8 cellular contexts compared by ENCODE assay signal in the genomic region with DNA sequence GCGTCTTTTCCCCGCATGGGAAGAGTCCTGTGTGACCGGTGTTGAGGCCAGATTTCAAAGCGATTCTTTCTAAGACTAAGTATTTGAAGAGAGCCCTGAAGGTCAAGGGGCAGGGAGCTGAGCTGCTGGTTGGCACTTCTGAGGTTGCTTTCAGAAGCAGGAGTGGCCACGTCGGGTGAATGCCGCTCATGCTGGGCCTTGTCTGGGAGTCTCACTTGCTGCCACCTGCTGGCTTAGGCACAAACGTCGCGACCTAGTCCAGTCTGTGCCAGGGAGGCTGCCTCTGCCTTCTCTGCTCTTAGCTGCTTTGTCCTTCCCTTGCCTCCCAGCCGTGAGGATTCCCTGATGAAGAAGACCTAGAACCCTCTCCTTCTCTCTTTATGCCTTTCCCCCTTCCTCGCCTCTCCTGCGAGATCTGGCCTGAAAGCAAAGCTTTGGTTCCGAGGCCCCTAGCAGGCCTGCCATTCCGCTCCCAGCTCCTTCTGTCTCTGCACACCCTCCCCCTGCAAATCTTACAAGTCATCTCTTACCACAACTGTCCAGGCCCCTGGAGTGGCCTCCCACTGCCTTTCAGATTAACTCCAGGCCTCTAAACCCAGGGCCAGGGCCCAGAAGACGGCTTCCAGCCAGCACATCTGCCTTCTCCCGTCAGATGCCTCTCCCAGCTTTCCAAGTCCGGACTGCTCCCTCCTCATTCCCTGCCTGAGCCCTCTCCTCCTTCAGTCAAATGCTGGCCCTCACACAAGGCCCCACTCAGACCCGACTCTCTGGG. TPM values are rescaled to one million over a fixed set of nuclear protein-coding genes. Genes with fewer than 3 reads are reported as not detected.
A peak's percentile ranks its signal among the peaks of the same experiment; 100 is the strongest.
DNase-seq lines count a peak whose midpoint lies in the region; ATAC-seq and TF ChIP-seq lines count a peak whose summit lies in the region.

No MANE protein-coding gene starts in this region.

- CTCF ChIA-PET in activated naive CD4-positive, alpha-beta T cell treated with anti-CD3 and anti-CD28 coated beads, Interleukin-2, amount 10 ng/mL, durations not matched to agents 7 days and 5 days (lab: Charles Lee), result interaction anchor here (0.8 to 4.7 kb wide), 10 partner anchors 9 to 599 kb away, joined by 3 to 40 read pairs (median 6); a partner anchor contains a TSS

- ATAC-seq in gastrocnemius medialis (peak; percentile 61 to 72), HG03045 (IDR thresholded peaks at IDR 0.05; ENCODE audit: unreplicated experiment) (no peak), HG03378 (IDR thresholded peaks at IDR 0.05; ENCODE audit: unreplicated experiment) (no peak)

- H3K36me3 Mint-ChIP-seq in activated naive CD4-positive, alpha-beta T cell treated with anti-CD3 and anti-CD28 coated beads, Interleukin-2, amount 10 ng/mL, durations not matched to agents 7 days and 5 days, result peaks cover 4% of the 10 kb centered on the region

- peak overlapping the region; percentile 52 for H3K27ac Mint-ChIP-seq in activated naive CD4-positive, alpha-beta T cell treated with anti-CD3 and anti-CD28 coated beads, Interleukin-2, amount 10 ng/mL, durations not matched to agents 7 days and 5 days

- DNase-seq in SHP77 (lab: John Stamatoyannopoulos, UW), result peak; percentile 60 to 71
- no peak for DNase-seq in SHP77 treated with DMSO at 0.1 percent for 48 hours (lab: John Stamatoyannopoulos, UW)
- peak; percentile 17 for DNase-seq in NCI-H526 treated with DMSO at 0.1 percent for 48 hours (lab: John Stamatoyannopoulos, UW)
- peak; percentile 73 for DNase-seq in activated naive CD4-positive, alpha-beta T cell treated with anti-CD3 and anti-CD28 coated beads, Interleukin-2, amount 10 ng/mL, durations not matched to agents 7 days and 5 days
- DNase-seq in right atrium auricular region (ENCODE audit: low spot score), result no peak
- DNase-seq in gastrocnemius medialis, result peak in 1 of 2 donors; percentile 50

- H3K9me3 Mint-ChIP-seq in activated naive CD4-positive, alpha-beta T cell treated with anti-CD3 and anti-CD28 coated beads, Interleukin-2, amount 10 ng/mL, durations not matched to agents 7 days and 5 days, result no peaks in the 10 kb centered on the region

- peaks cover 5% of the 10 kb centered on the region for H3K4me1 Mint-ChIP-seq in activated naive CD4-positive, alpha-beta T cell treated with anti-CD3 and anti-CD28 coated beads, Interleukin-2, amount 10 ng/mL, durations not matched to agents 7 days and 5 days

- H3K9me3 ChIP-seq in right atrium auricular region, result no peaks in the 10 kb centered on the region
- H3K9me3 ChIP-seq in gastrocnemius medialis, result no peaks in the 10 kb centered on the region

- no peak overlapping the region for H3K27ac ChIP-seq in right atrium auricular region
- H3K27ac ChIP-seq in gastrocnemius medialis, result no peak overlapping the region

- H3K4me3 ChIP-seq in right atrium auricular region, result no peak overlapping the region
- no peak overlapping the region for H3K4me3 ChIP-seq in gastrocnemius medialis

- in situ Hi-C loops in gastrocnemius medialis (cut with MboI; ENCODE audit: low sequenced_read_pairs in 4 of 4), result no loop called here

- peaks cover 28% of the 10 kb centered on the region for H3K36me3 ChIP-seq in right atrium auricular region
- peaks cover 0 to 51% of the 10 kb centered on the region in 2 donors for H3K36me3 ChIP-seq in gastrocnemius medialis

- no peaks in the 10 kb centered on the region for H3K27me3 Mint-ChIP-seq in activated naive CD4-positive, alpha-beta T cell treated with anti-CD3 and anti-CD28 coated beads, Interleukin-2, amount 10 ng/mL, durations not matched to agents 7 days and 5 days

- TF ChIP-seq CTCF in right atrium auricular region (IDR thresholded peaks at IDR 0.05), result peak; percentile 28 to 59
- peak in 3 of 5 experiments; percentile 18 to 47 (median 38) for TF ChIP-seq CTCF in gastrocnemius medialis (IDR thresholded peaks at IDR 0.05 in 4 of 5, conservative IDR thresholded peaks at IDR 0.05 in 1 of 5)

- H3K4me3 Mint-ChIP-seq in activated naive CD4-positive, alpha-beta T cell treated with anti-CD3 and anti-CD28 coated beads, Interleukin-2, amount 10 ng/mL, durations not matched to agents 7 days and 5 days, result no peak overlapping the region

- H3K4me1 ChIP-seq in right atrium auricular region, result no peaks in the 10 kb centered on the region
- H3K4me1 ChIP-seq in gastrocnemius medialis, result no peaks in the 10 kb centered on the region

- intact Hi-C loops in gastrocnemius medialis (cut with DNase I; ENCODE audit: low total_unique reads), result no loop called here

- H3K27me3 ChIP-seq in right atrium auricular region (no peaks in the 10 kb centered on the region), gastrocnemius medialis (no peaks in the 10 kb centered on the region)

- TF ChIP-seq POLR2A in gastrocnemius medialis (IDR thresholded peaks at IDR 0.05), result no peak

RNA-seq across cellular contexts. Expression of a gene that starts 11.4 kb away (rescaled TPM):
- total RNA-seq in right atrium auricular region (10 to 100 TPM; 17.6 to 19.1 TPM), gastrocnemius medialis (100 to 1,000 TPM in 1 of 4 donors, 10 to 100 TPM in 3; 15.0 to 141 (median 60.2) TPM)

RNA-seq across cellular contexts. Expression of a gene that starts 11.9 kb away (rescaled TPM):
- 1 to 10 TPM; 3.3 to 4.2 TPM for total RNA-seq in right atrium auricular region
- 1 to 10 TPM; 4.1 to 4.7 (median 4.4) TPM for total RNA-seq in gastrocnemius medialis

RNA-seq across cellular contexts. Expression of a gene that starts 20.4 kb away (rescaled TPM):
- total RNA-seq in right atrium auricular region (100 to 1,000 TPM; 212 to 227 TPM), gastrocnemius medialis (10 to 100 TPM; 24.1 to 45.1 (median 33.8) TPM)

RNA-seq across cellular contexts. Expression of a gene that starts 20.7 kb away (rescaled TPM):
- total RNA-seq in right atrium auricular region (10 to 100 TPM; 19.1 to 22.2 TPM), gastrocnemius medialis (10 to 100 TPM; 40.6 to 73.8 (median 54.5) TPM)

RNA-seq across cellular contexts. Expression of a gene that starts 38.7 kb away (rescaled TPM):
- total RNA-seq in right atrium auricular region (1 to 10 TPM; 1.8 to 3.2 TPM), gastrocnemius medialis (1 to 10 TPM; 1.7 to 6.5 (median 3.5) TPM)

Comparison
In these comparisons a context has a peak if more than half of its experiments do, and no peak if none do; other contexts are left out.
1. DNase-seq: peak in SHP77 (2 of 2), NCI-H526 treated with DMSO at 0.1 percent for 48 hours (single experiment) and activated naive CD4-positive, alpha-beta T cell treated with anti-CD3 and anti-CD28 coated beads, Interleukin-2, amount 10 ng/mL, durations not matched to agents 7 days and 5 days (single experiment); none in SHP77 treated with DMSO at 0.1 percent for 48 hours (single experiment) and right atrium auricular region (single experiment).
2. ATAC-seq: peak in gastrocnemius medialis (2 of 2); none in HG03045 (single experiment) and HG03378 (single experiment).
3. RNA of a gene that starts 20.4 kb away (total RNA-seq): 212 to 227 TPM in right atrium auricular region; 24.1 to 45.1 TPM in gastrocnemius medialis; every median in the first group is over 4 times any median in the second.